In the genomic region with DNA sequence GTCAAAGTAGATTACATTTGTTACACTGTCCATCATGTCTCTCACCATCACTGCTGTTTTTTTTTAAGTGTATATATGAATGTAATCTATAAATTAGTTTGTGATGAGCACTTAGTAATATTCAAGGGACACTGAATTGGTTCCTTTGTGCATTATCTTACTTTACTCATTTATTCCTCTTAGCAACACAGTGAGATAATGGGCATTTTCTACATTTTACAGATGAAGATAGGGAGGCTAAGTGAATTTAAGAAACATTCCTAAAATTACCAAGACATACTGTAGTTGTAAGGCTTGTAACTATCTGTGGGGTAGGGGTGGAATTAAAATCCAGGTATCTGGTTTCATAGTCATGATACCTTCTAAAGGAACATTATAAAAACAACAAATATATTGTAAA, we compare ENCODE assay signal across 28 cellular contexts.
"Had no signal": no experiment of that assay in that cellular context is flagged by ENCODE, and none has a peak within 500 bp of the region (broad histone marks: within the 10 kb centered on the region; RNA-seq: fewer than 3 reads in every experiment).

No MANE protein-coding gene starts in this region.

- H3K9me3 ChIP-seq: heart right ventricle, left ventricle myocardium inferior, neutrophil, right atrium auricular region, right lobe of liver, stomach, testis, thyroid gland, transverse colon, upper lobe of right lung had no signal

- H3K27ac ChIP-seq: heart right ventricle, hepatocyte, left ventricle myocardium inferior, neural progenitor cell, neutrophil, parathyroid adenoma, right atrium auricular region, right lobe of liver, skin epidermis, stomach, testis, transverse colon, upper lobe of right lung had no signal

- H3K36me3 Mint-ChIP-seq: neural progenitor cell had no signal

- H2AFZ ChIP-seq: hepatocyte, neural progenitor cell, parathyroid adenoma had no signal

- H3K27me3 Mint-ChIP-seq: naive B cell; stimulated activated naive B cell treated with anti-CD40 and anti-IgM and Interleukin-4, amounts not matched to agents 10 μg/mL and 1 μg/mL and 100 μg/mL, for 72 hours had no signal

- H3K79me2 ChIP-seq: hepatocyte, parathyroid adenoma had no signal

- H3K4me2 ChIP-seq: hepatocyte, neural progenitor cell had no signal

- H3K4me1 Mint-ChIP-seq: natural killer cell; nephron progenitor cell; neural progenitor cell; stimulated activated naive B cell treated with anti-CD40 and anti-IgM and Interleukin-4, amounts not matched to agents 10 μg/mL and 1 μg/mL and 100 μg/mL, for 72 hours had no signal

- FAIRE-seq: urothelium cell line had no signal

- ATAC-seq: heart right ventricle; natural killer cell; right lobe of liver; stimulated activated naive B cell treated with anti-CD40 and anti-IgM and Interleukin-4, amounts not matched to agents 10 μg/mL and 1 μg/mL and 100 μg/mL, for 72 hours; stimulated activated naive CD8-positive, alpha-beta T cell treated with anti-CD3 and anti-CD28 coated beads, Interleukin-15, Interleukin-2, amounts not matched to agents 100 U/mL and 50 U/mL, for 24 hours; upper lobe of right lung had no signal

- H3K4me3 ChIP-seq: heart right ventricle, hepatocyte, left ventricle myocardium inferior, lung, neural progenitor cell, right atrium auricular region, right lobe of liver, skin epidermis, stomach, testis, thyroid gland, transverse colon, upper lobe of right lung had no signal

- DNase-seq: heart right ventricle; islet precursor cell; left ventricle myocardium inferior; naive B cell; natural killer cell; nephron progenitor cell; occipital lobe; right lobe of liver; stimulated activated CD4-positive, alpha-beta T cell treated with anti-CD3 and anti-CD28 coated beads, Interleukin-12 subunit alpha, Interleukin-12 subunit beta, amount 100 ng/mL, for 4 hours; stimulated activated CD4-positive, alpha-beta T cell treated with anti-CD3 and anti-CD28 coated beads, Interleukin-15, amount 100 ng/mL, for 24 hours; stimulated activated CD4-positive, alpha-beta T cell treated with anti-CD3 and anti-CD28 coated beads, Interleukin-2, amount 100 ng/mL, for 24 hours; stimulated activated CD4-positive, alpha-beta T cell treated with anti-CD3 and anti-CD28 coated beads, Interleukin-4, amount 100 ng/mL, for 1 hour; stimulated activated naive B cell treated with anti-CD40 and anti-IgM and Interleukin-4, amounts not matched to agents 10 μg/mL and 1 μg/mL and 100 μg/mL, for 72 hours; stimulated activated naive CD8-positive, alpha-beta T cell treated with anti-CD3 and anti-CD28 coated beads, Interleukin-15, Interleukin-2, amounts not matched to agents 100 U/mL and 50 U/mL, for 24 hours; stomach; testis; thyroid gland; transverse colon; upper lobe of right lung had no signal

- H3K4me1 ChIP-seq: left ventricle myocardium inferior, neural progenitor cell, parathyroid adenoma, right atrium auricular region, right lobe of liver, testis, transverse colon, upper lobe of right lung had no signal

- H3K27ac Mint-ChIP-seq: mesothelial cell of epicardium; naive B cell; natural killer cell; nephron progenitor cell; neural progenitor cell; stimulated activated naive B cell treated with anti-CD40 and anti-IgM and Interleukin-4, amounts not matched to agents 10 μg/mL and 1 μg/mL and 100 μg/mL, for 72 hours had no signal

- H3K4me3 Mint-ChIP-seq: mesothelial cell of epicardium; naive B cell; natural killer cell; nephron progenitor cell; neural progenitor cell; stimulated activated naive B cell treated with anti-CD40 and anti-IgM and Interleukin-4, amounts not matched to agents 10 μg/mL and 1 μg/mL and 100 μg/mL, for 72 hours had no signal

- H3K9ac ChIP-seq: neural progenitor cell, parathyroid adenoma had no signal

- H3K9me3 Mint-ChIP-seq: mesothelial cell of epicardium; naive B cell; natural killer cell; nephron progenitor cell; neural progenitor cell; stimulated activated naive B cell treated with anti-CD40 and anti-IgM and Interleukin-4, amounts not matched to agents 10 μg/mL and 1 μg/mL and 100 μg/mL, for 72 hours had no signal

- H3K36me3 ChIP-seq: neural progenitor cell, right lobe of liver had no signal

- H3K27me3 ChIP-seq: heart right ventricle, hepatocyte, neural progenitor cell, neutrophil, right atrium auricular region, right lobe of liver, stomach, testis, thyroid gland, transverse colon, upper lobe of right lung had no signal
